In genomic region chr6:57324538-57324937, GRCh38 we compare ENCODE assay signal across 9 cellular contexts. TPM values are rescaled to one million over a fixed set of nuclear protein-coding genes. Genes with fewer than 3 reads are reported as not detected.
A peak's percentile ranks its signal among the peaks of the same experiment; 100 is the strongest.
DNase-seq lines count a peak whose midpoint lies in the region; ATAC-seq and TF ChIP-seq lines count a peak whose summit lies in the region.
"Had no signal": no experiment of that assay in that cellular context is flagged by ENCODE, and none has a peak within 500 bp of the region (broad histone marks: within the 10 kb centered on the region; RNA-seq: fewer than 3 reads in every experiment).

No MANE protein-coding gene starts in this region.

- H3K79me2 ChIP-seq in OCI-LY3 (ENCODE audit: low read length), result no peaks in the 10 kb centered on the region

- ATAC-seq in heart right ventricle (no peak), right cardiac atrium (no peak), upper lobe of left lung (ENCODE audit: low FRiP score in 2 of 2) (no peak), HG02642 (IDR thresholded peaks at IDR 0.05; ENCODE audit: poor library complexity, unreplicated experiment) (no peak)

- H3K4me3 ChIP-seq in heart right ventricle (no peak overlapping the region), right cardiac atrium (ENCODE audit: low read length) (no peak overlapping the region), OCI-LY3 (ENCODE audit: low read length) (no peak overlapping the region), esophagus muscularis mucosa (no peak overlapping the region), upper lobe of left lung (no peak overlapping the region)

- H3K9ac ChIP-seq in OCI-LY3 (ENCODE audit: low read length), result no peak overlapping the region

- H3K36me3 ChIP-seq in heart right ventricle (peaks cover 0 to 94% (median 22%) of the 10 kb centered on the region in 9 donors), OCI-LY3 (replicated peaks; ENCODE audit: low read depth, low read length) (peaks cover 71% of the 10 kb centered on the region), esophagus muscularis mucosa (peaks cover 20 to 77% (median 44%) of the 10 kb centered on the region in 4 donors), upper lobe of left lung (peaks cover 0 to 78% (median 22%) of the 10 kb centered on the region in 4 donors)

- no peak for TF ChIP-seq POLR2A in esophagus muscularis mucosa (IDR thresholded peaks at IDR 0.05; ENCODE audit: low read depth)
- TF ChIP-seq POLR2A in upper lobe of left lung (IDR thresholded peaks at IDR 0.05), result no peak

- H3K4me2 ChIP-seq in OCI-LY3 (ENCODE audit: low read length), result no peak overlapping the region

- no peak overlapping the region for H3K27ac ChIP-seq in heart right ventricle
- H3K27ac ChIP-seq in right cardiac atrium (ENCODE audit: low read length), result no peak overlapping the region
- no peak overlapping the region for H3K27ac ChIP-seq in OCI-LY3 (ENCODE audit: low read length)
- H3K27ac ChIP-seq in esophagus muscularis mucosa (replicated peaks in 1 of 4), result no peak overlapping the region
- no peak overlapping the region for H3K27ac ChIP-seq in upper lobe of left lung

- H4K20me1 ChIP-seq in OCI-LY3 (ENCODE audit: insufficient read depth, low read length), result no peaks in the 10 kb centered on the region

- H2AFZ ChIP-seq in OCI-LY3 (ENCODE audit: low read depth, low read length), result no peak overlapping the region

- H3K9me3 ChIP-seq in heart right ventricle, result peaks cover 0 to 10% (median 4%) of the 10 kb centered on the region in 11 donors
- no peaks in the 10 kb centered on the region for H3K9me3 ChIP-seq in right cardiac atrium (ENCODE audit: control insufficient read depth, low read length)
- H3K9me3 ChIP-seq in OCI-LY3 (ENCODE audit: insufficient read depth, low read length), result 0 out of 2 replicates have a peak, but pooled peaks cover 8% of the 10 kb centered on the region
- H3K9me3 ChIP-seq in esophagus muscularis mucosa, result peaks cover 0 to 6% (median 3%) of the 10 kb centered on the region in 4 donors
- H3K9me3 ChIP-seq in upper lobe of left lung, result peaks cover 0 to 6% (median 3%) of the 10 kb centered on the region in 4 donors

- H3K27me3 ChIP-seq in heart right ventricle (no peaks in the 10 kb centered on the region), right cardiac atrium (ENCODE audit: control insufficient read depth, insufficient read depth) (no peaks in the 10 kb centered on the region), OCI-LY3 (ENCODE audit: low read depth, low read length) (no peaks in the 10 kb centered on the region), esophagus muscularis mucosa (no peaks in the 10 kb centered on the region), upper lobe of left lung (no peaks in the 10 kb centered on the region)

- 0% methylated on average over 1 of the region's 1 CpG for WGBS in heart right ventricle, 2 donors
- WGBS in right cardiac atrium, result 0% methylated on average over 1 of the region's 1 CpG
- 14% methylated on average over 1 of the region's 1 CpG for WGBS in esophagus muscularis mucosa
- WGBS in upper lobe of left lung, 2 donors, result 0 to 16% methylated on average over 1 of the region's 1 CpG

- TF ChIP-seq EP300 in esophagus muscularis mucosa (IDR thresholded peaks at IDR 0.05) (no peak), upper lobe of left lung (IDR thresholded peaks at IDR 0.05) (no peak)

- intact Hi-C loops in heart right ventricle (cut with DNase I) (loop anchor here in 5 of 10 donors (5.0 to 10.0 kb wide), 4 partner anchors 310 to 690 kb away; no protein-coding TSS in a partner anchor), right cardiac atrium (cut with DNase I) (loop anchor here in 1 of 4 donors (5.0 kb wide), 1 partner anchor 422 kb away; no protein-coding TSS in a partner anchor), esophagus muscularis mucosa (cut with DNase I) (loop anchor here (5.0 kb wide), 2 partner anchors 277 to 422 kb away; partner anchors contain the start of gene KIAA1586)

- TF ChIP-seq CTCF in heart right ventricle (IDR thresholded peaks at IDR 0.05) (peak in 8 of 9 donors; percentile 20 to 61 (median 56)), OCI-LY3 (IDR thresholded peaks at IDR 0.05; ENCODE audit: low read depth, low read length) (peak; percentile 59), esophagus muscularis mucosa (IDR thresholded peaks at IDR 0.05) (peak; percentile 43 to 63 (median 52)), upper lobe of left lung (IDR thresholded peaks at IDR 0.05) (peak in 4 of 6 experiments; percentile 6 to 27 (median 20))

- DNase-seq in heart right ventricle (no peak), right cardiac atrium (no peak), esophagus muscularis mucosa (ENCODE audit: extremely low spot score) (no peak), upper lobe of left lung (no peak), NCI-H345 treated with DMSO at 0.1 percent for 48 hours (lab: John Stamatoyannopoulos, UW; ENCODE audit: unreplicated experiment) (no peak)
- no peak for DNase-seq in activated CD8-positive, alpha-beta memory T cell treated with anti-CD3 and anti-CD28 coated beads, Interleukin-2, amount 50 U/mL, for 4 hours
- DNase-seq: amniotic stem cell had no signal

- H3K4me1 ChIP-seq in heart right ventricle (no peaks in the 10 kb centered on the region), right cardiac atrium (ENCODE audit: control insufficient read depth, insufficient read depth, low read length) (no peaks in the 10 kb centered on the region), OCI-LY3 (ENCODE audit: low read length) (no peaks in the 10 kb centered on the region), esophagus muscularis mucosa (no peaks in the 10 kb centered on the region), upper lobe of left lung (no peaks in the 10 kb centered on the region)

RNA-seq across cellular contexts. Expression of gene PRIM2, which starts 7.1 kb away (rescaled TPM):
- total RNA-seq in heart right ventricle (1 to 10 TPM; 3.0 to 5.5 (median 4.1) TPM), right cardiac atrium (1 to 10 TPM; 4.1 to 6.7 (median 5.4) TPM), esophagus muscularis mucosa (10 to 100 TPM in 1 of 4 donors, 1 to 10 TPM in 3; 6.0 to 15.0 (median 7.0) TPM), upper lobe of left lung (10 to 100 TPM in 1 of 6 donors, 1 to 10 TPM in 5; 5.2 to 13.5 (median 7.3) TPM)
- polyA plus RNA-seq in heart right ventricle (1 to 10 TPM; 2.5 to 3.4 TPM), right cardiac atrium (3.1 TPM)
